27 cellular contexts compared by ENCODE assay signal in the genomic region with DNA sequence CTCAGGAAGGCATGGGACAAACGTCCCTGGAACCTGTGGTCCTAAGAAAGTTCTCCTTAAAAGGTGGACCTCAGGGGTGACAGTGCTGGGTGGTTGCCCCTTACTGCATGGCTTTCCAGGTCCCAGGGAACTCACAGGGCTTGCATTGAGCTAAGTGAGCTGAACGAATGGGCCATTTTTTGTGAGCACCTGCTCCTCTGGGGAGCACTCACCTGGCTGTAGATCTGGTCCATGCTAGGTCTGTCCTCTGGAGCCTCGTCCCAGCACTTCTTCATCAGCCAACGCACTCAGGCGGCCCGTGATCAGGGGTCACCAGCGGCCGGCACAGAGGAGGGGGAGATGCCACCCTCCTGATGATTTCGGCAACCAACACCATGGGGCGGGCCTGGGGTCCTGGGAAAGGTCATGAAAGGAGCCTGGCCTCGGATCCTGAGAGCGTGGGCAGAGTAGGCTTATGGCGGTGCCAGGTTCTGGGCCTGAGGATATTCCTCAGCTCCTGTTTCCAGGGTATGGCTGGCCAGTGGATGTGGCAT. TPM values are rescaled to one million over a fixed set of nuclear protein-coding genes. Genes with fewer than 3 reads are reported as not detected.
"Had no signal": no experiment of that assay in that cellular context is flagged by ENCODE, and none has a peak within 500 bp of the region (broad histone marks: within the 10 kb centered on the region; RNA-seq: fewer than 3 reads in every experiment).

No MANE protein-coding gene starts in this region.

- H3K9me3 ChIP-seq: left lung, lower lobe of right lung, ovary, prostate gland, sigmoid colon, suprapubic skin, thoracic aorta, tibial artery, uterus had no signal

- H3K36me3 Mint-ChIP-seq: neural progenitor cell; stimulated activated effector memory CD8-positive, alpha-beta T cell treated with anti-CD3 and anti-CD28 coated beads, Interleukin-12 subunit alpha, Interleukin-12 subunit beta, amount 100 ng/mL, for 72 hours; type B pancreatic cell had no signal

- ATAC-seq: heart right ventricle; left colon; left lung; lower lobe of right lung; naive thymus-derived CD8-positive, alpha-beta T cell; right cardiac atrium; stimulated activated effector memory CD8-positive, alpha-beta T cell treated with anti-CD3 and anti-CD28 coated beads, Interleukin-12 subunit alpha, Interleukin-12 subunit beta, amount 100 ng/mL, for 72 hours had no signal

- H3K27ac Mint-ChIP-seq: naive thymus-derived CD8-positive, alpha-beta T cell; stimulated activated effector memory CD8-positive, alpha-beta T cell treated with anti-CD3 and anti-CD28 coated beads, Interleukin-12 subunit alpha, Interleukin-12 subunit beta, amount 100 ng/mL, for 72 hours; stimulated activated naive CD8-positive, alpha-beta T cell treated with anti-CD3 and anti-CD28 coated beads, Interleukin-15, Interleukin-2, amounts not matched to agents 100 ng/mL and 50 ng/mL, for 24 hours; type B pancreatic cell had no signal

- H3K4me1 Mint-ChIP-seq: naive thymus-derived CD8-positive, alpha-beta T cell; stimulated activated effector memory CD8-positive, alpha-beta T cell treated with anti-CD3 and anti-CD28 coated beads, Interleukin-12 subunit alpha, Interleukin-12 subunit beta, amount 100 ng/mL, for 72 hours had no signal

- H3K36me3 ChIP-seq: heart right ventricle, left lung, lower lobe of right lung, neural progenitor cell, ovary, prostate gland, sigmoid colon, spleen, suprapubic skin, thoracic aorta, tibial artery, uterus had no signal

- H2AFZ ChIP-seq: hepatocyte, neural progenitor cell had no signal

- H3K4me2 ChIP-seq: hepatocyte, neural progenitor cell had no signal

- H3K79me2 ChIP-seq: hepatocyte had no signal

- H3K4me1 ChIP-seq: heart right ventricle, left lung, lower lobe of right lung, prostate gland, sigmoid colon, spleen, suprapubic skin, tibial artery, uterus had no signal

- H3K4me3 ChIP-seq: heart right ventricle, hepatocyte, left lung, lower lobe of right lung, neural progenitor cell, ovary, prostate gland, sigmoid colon, spleen, suprapubic skin, thoracic aorta, tibial artery, uterus had no signal

- FAIRE-seq: keratinocyte, small intestine had no signal

- H3K27me3 ChIP-seq: heart right ventricle, hepatocyte, left lung, neural progenitor cell, ovary, sigmoid colon, suprapubic skin, tibial artery, uterus had no signal

- DNase-seq: heart right ventricle; left colon; left lung; lower lobe of right lung; mesenchymal stem cell; nephron progenitor cell; ovary; retina; right cardiac atrium; sigmoid colon; small intestine; spleen; stimulated activated CD4-positive, alpha-beta T cell treated with anti-CD3 and anti-CD28 coated beads, Interleukin-4, amount 100 ng/mL, for 24 hours; stimulated activated naive CD4-positive, alpha-beta T cell; tibial artery; uterus had no signal

- H3K27ac ChIP-seq: heart right ventricle, hepatocyte, left lung, lower lobe of right lung, neural progenitor cell, ovary, prostate gland, sigmoid colon, spleen, suprapubic skin, thoracic aorta, tibial artery, uterus had no signal

- H3K9ac ChIP-seq: neural progenitor cell had no signal

- H3K9me3 Mint-ChIP-seq: stimulated activated effector memory CD8-positive, alpha-beta T cell treated with anti-CD3 and anti-CD28 coated beads, Interleukin-12 subunit alpha, Interleukin-12 subunit beta, amount 100 ng/mL, for 72 hours; type B pancreatic cell had no signal

- H3K4me3 Mint-ChIP-seq: naive thymus-derived CD8-positive, alpha-beta T cell; nephron progenitor cell; neural progenitor cell; stimulated activated effector memory CD8-positive, alpha-beta T cell treated with anti-CD3 and anti-CD28 coated beads, Interleukin-12 subunit alpha, Interleukin-12 subunit beta, amount 100 ng/mL, for 72 hours; stimulated activated naive CD8-positive, alpha-beta T cell treated with anti-CD3 and anti-CD28 coated beads, Interleukin-15, Interleukin-2, amounts not matched to agents 100 ng/mL and 50 ng/mL, for 24 hours; type B pancreatic cell had no signal

RNA-seq across cellular contexts. Expression of gene LRRC32, which starts 36.8 kb away (rescaled TPM):
- polyA plus RNA-seq: keratinocyte; mammary epithelial cell; naive thymus-derived CD8-positive, alpha-beta T cell had no signal
